In the genomic region with DNA sequence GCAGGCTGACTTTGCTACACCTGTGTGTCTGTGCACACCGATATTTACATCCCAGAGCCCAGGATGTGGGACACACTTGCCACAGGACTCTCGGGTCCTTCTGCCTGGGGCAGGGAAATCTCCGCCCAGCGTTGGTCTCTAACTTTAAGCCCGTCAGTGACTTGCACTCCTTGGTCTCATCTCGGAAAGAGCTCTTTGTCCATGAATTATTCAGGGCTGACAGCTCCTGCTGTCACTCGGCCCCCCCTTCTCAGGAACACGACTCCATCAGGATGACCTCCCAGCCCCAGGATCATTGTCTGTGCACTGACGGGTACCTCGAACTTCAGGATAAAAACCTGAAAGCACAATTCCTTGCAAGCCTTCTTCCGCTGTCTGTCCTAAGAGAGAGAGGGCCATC, we compare ENCODE assay signal across 23 cellular contexts. TPM values are rescaled to one million over a fixed set of nuclear protein-coding genes. Genes with fewer than 3 reads are reported as not detected.
"Had no signal": no experiment of that assay in that cellular context is flagged by ENCODE, and none has a peak within 500 bp of the region (broad histone marks: within the 10 kb centered on the region; RNA-seq: fewer than 3 reads in every experiment).

No MANE protein-coding gene starts in this region.

- H3K4me3 ChIP-seq: MG63, SJSA1, SK-N-MC had no signal

- H3K9me3 ChIP-seq: MG63, SJSA1 had no signal

- DNase-seq: Karpas-422, KG1, MG63, NCI-H1092, NCI-H1105 treated with DMSO at 0.1 percent for 48 hours, NCI-H1417 treated with DMSO at 0.1 percent for 48 hours, NCI-H146, NCI-H1694 treated with DMSO at 0.1 percent for 48 hours, NCI-H1930, NCI-H2081, NCI-H2107, NCI-H226, NCI-H446, NCI-H510A, NCI-H524 treated with DMSO at 0.1 percent for 48 hours, NCI-H69, NCI-H774, Right ventricle myocardium superior, RPMI8226, SIG-M5 had no signal

- H3K36me3 ChIP-seq: MG63, SJSA1 had no signal

- H3K4me1 ChIP-seq: SJSA1 had no signal

- H3K27ac ChIP-seq: SJSA1, SK-N-MC had no signal

RNA-seq across cellular contexts. Expression of gene PLB1, which starts 26.6 kb away (rescaled TPM):
- total RNA-seq: HT-29 had no signal
